ENCODE assay signal across 27 cellular contexts in genomic region chr4:18241744-18242143, GRCh38.
"Had no signal": no experiment of that assay in that cellular context is flagged by ENCODE, and none has a peak within 500 bp of the region (broad histone marks: within the 10 kb centered on the region; RNA-seq: fewer than 3 reads in every experiment).

No MANE protein-coding gene starts in this region.

- H3K27me3 Mint-ChIP-seq: dendritic cell treated with granulocyte-macrophage colony-stimulating factor and Interleukin-4, amounts not matched to agents 40 ng/mL and 50 ng/mL, for 4 days; effector memory CD8-positive, alpha-beta T cell had no signal

- H3K4me1 Mint-ChIP-seq: endodermal cell, immature natural killer cell had no signal

- H3K36me3 ChIP-seq: colonic mucosa, esophagus squamous epithelium, gastrocnemius medialis, heart right ventricle, left lung, lower lobe of right lung had no signal

- H3K27ac Mint-ChIP-seq: dendritic cell treated with granulocyte-macrophage colony-stimulating factor and Interleukin-4, amounts not matched to agents 40 ng/mL and 50 ng/mL, for 4 days; effector memory CD8-positive, alpha-beta T cell; endodermal cell; immature natural killer cell had no signal

- H3K4me3 ChIP-seq: colonic mucosa, esophagus squamous epithelium, gastrocnemius medialis, heart right ventricle, left lung, lower lobe of right lung had no signal

- H3K4me1 ChIP-seq: colonic mucosa, esophagus squamous epithelium, heart right ventricle, left lung, lower lobe of right lung had no signal

- DNase-seq: colonic mucosa; cortex of kidney; effector CD8-positive, alpha-beta T cell; effector memory CD8-positive, alpha-beta T cell; endodermal cell; erythroblast; esophagus squamous epithelium; foreskin fibroblast; foreskin melanocyte; gastrocnemius medialis; glutamatergic neuron; head of caudate nucleus; heart right ventricle; hippocampal formation; immature natural killer cell; islet precursor cell; kidney; kidney glomerular epithelial cell; left colon; left lung; left ventricle myocardium superior; lower lobe of right lung; mesenchymal stem cell; midbrain had no signal

- H3K9me3 Mint-ChIP-seq: endodermal cell had no signal

- H3K4me3 Mint-ChIP-seq: dendritic cell treated with granulocyte-macrophage colony-stimulating factor and Interleukin-4, amounts not matched to agents 40 ng/mL and 50 ng/mL, for 4 days; effector memory CD8-positive, alpha-beta T cell; endodermal cell; immature natural killer cell had no signal

- ATAC-seq: effector memory CD8-positive, alpha-beta T cell; esophagus mucosa; gastrocnemius medialis; heart right ventricle; left colon; left lung; left ventricle myocardium superior; lower lobe of right lung had no signal

- H3K36me3 Mint-ChIP-seq: immature natural killer cell had no signal

- H3K27me3 ChIP-seq: colonic mucosa, esophagus squamous epithelium, gastrocnemius medialis, heart right ventricle, left lung had no signal

- H3K27ac ChIP-seq: colonic mucosa, epithelial cell of prostate, esophagus squamous epithelium, gastrocnemius medialis, heart right ventricle, left lung, lower lobe of right lung had no signal
